In the genomic region with DNA sequence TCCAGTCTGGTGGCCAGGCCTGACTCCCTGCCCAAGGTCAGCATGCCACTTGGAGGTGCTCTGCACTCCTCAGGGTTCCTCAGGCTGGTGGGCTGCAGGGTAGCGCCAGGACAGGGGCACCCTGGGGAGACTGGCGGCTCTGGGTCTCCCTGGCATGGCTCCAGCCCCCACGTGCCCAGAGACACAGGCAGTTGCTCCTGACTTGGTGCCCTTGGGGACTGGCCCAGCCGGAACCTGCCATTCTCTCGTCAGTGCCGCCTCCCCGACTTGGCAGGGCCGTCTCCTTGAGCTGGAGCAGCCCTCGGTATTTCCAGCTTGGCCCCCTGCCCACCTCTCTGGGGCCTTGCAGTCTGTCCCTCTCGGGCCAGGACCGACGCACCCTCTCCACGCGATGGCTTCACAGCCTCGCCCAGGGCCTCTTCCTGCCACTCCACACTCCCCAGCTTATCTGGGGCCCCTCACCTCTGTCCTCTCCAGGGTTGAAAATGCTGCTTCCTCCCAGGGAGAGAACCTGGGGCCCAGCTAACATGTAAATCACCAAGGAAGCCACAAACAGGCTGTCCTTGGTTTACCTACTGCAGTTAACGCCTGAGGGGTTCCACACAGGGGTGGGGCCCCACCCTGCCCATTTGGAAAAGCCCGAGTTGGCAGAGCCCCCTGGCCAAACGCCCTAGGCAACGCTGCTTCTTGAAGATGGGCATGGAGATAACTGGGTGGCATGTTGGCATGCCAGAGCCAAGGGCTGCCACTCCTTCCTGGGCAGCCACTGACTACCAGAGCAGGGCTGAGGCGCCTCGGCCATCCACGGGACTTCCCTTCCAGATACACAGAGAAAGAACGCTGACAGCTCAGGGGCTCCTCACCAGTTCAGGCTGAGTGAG, we compare ENCODE assay signal across 1 cellular context.
TF ChIP-seq lines count a peak whose summit lies in the region.

No MANE protein-coding gene starts in this region.

TF ChIP-seq in H1, 55 proteins besides CTCF, POLR2A, EP300 and RAD21:
- TF ChIP-seq, protein P1, sequence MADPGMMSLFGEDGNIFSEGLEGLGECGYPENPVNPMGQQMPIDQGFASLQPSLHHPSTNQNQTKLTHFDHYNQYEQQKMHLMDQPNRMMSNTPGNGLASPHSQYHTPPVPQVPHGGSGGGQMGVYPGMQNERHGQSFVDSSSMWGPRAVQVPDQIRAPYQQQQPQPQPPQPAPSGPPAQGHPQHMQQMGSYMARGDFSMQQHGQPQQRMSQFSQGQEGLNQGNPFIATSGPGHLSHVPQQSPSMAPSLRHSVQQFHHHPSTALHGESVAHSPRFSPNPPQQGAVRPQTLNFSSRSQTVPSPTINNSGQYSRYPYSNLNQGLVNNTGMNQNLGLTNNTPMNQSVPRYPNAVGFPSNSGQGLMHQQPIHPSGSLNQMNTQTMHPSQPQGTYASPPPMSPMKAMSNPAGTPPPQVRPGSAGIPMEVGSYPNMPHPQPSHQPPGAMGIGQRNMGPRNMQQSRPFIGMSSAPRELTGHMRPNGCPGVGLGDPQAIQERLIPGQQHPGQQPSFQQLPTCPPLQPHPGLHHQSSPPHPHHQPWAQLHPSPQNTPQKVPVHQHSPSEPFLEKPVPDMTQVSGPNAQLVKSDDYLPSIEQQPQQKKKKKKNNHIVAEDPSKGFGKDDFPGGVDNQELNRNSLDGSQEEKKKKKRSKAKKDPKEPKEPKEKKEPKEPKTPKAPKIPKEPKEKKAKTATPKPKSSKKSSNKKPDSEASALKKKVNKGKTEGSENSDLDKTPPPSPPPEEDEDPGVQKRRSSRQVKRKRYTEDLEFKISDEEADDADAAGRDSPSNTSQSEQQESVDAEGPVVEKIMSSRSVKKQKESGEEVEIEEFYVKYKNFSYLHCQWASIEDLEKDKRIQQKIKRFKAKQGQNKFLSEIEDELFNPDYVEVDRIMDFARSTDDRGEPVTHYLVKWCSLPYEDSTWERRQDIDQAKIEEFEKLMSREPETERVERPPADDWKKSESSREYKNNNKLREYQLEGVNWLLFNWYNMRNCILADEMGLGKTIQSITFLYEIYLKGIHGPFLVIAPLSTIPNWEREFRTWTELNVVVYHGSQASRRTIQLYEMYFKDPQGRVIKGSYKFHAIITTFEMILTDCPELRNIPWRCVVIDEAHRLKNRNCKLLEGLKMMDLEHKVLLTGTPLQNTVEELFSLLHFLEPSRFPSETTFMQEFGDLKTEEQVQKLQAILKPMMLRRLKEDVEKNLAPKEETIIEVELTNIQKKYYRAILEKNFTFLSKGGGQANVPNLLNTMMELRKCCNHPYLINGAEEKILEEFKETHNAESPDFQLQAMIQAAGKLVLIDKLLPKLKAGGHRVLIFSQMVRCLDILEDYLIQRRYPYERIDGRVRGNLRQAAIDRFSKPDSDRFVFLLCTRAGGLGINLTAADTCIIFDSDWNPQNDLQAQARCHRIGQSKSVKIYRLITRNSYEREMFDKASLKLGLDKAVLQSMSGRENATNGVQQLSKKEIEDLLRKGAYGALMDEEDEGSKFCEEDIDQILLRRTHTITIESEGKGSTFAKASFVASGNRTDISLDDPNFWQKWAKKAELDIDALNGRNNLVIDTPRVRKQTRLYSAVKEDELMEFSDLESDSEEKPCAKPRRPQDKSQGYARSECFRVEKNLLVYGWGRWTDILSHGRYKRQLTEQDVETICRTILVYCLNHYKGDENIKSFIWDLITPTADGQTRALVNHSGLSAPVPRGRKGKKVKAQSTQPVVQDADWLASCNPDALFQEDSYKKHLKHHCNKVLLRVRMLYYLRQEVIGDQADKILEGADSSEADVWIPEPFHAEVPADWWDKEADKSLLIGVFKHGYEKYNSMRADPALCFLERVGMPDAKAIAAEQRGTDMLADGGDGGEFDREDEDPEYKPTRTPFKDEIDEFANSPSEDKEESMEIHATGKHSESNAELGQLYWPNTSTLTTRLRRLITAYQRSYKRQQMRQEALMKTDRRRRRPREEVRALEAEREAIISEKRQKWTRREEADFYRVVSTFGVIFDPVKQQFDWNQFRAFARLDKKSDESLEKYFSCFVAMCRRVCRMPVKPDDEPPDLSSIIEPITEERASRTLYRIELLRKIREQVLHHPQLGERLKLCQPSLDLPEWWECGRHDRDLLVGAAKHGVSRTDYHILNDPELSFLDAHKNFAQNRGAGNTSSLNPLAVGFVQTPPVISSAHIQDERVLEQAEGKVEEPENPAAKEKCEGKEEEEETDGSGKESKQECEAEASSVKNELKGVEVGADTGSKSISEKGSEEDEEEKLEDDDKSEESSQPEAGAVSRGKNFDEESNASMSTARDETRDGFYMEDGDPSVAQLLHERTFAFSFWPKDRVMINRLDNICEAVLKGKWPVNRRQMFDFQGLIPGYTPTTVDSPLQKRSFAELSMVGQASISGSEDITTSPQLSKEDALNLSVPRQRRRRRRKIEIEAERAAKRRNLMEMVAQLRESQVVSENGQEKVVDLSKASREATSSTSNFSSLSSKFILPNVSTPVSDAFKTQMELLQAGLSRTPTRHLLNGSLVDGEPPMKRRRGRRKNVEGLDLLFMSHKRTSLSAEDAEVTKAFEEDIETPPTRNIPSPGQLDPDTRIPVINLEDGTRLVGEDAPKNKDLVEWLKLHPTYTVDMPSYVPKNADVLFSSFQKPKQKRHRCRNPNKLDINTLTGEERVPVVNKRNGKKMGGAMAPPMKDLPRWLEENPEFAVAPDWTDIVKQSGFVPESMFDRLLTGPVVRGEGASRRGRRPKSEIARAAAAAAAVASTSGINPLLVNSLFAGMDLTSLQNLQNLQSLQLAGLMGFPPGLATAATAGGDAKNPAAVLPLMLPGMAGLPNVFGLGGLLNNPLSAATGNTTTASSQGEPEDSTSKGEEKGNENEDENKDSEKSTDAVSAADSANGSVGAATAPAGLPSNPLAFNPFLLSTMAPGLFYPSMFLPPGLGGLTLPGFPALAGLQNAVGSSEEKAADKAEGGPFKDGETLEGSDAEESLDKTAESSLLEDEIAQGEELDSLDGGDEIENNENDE (IDR thresholded peaks at IDR 0.05; ENCODE audit: insufficient replicate concordance, low read length): no peak
- TF ChIP-seq, protein P2, sequence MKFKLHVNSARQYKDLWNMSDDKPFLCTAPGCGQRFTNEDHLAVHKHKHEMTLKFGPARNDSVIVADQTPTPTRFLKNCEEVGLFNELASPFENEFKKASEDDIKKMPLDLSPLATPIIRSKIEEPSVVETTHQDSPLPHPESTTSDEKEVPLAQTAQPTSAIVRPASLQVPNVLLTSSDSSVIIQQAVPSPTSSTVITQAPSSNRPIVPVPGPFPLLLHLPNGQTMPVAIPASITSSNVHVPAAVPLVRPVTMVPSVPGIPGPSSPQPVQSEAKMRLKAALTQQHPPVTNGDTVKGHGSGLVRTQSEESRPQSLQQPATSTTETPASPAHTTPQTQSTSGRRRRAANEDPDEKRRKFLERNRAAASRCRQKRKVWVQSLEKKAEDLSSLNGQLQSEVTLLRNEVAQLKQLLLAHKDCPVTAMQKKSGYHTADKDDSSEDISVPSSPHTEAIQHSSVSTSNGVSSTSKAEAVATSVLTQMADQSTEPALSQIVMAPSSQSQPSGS (IDR thresholded peaks at IDR 0.05; ENCODE audit: low read length): no peak
- TF ChIP-seq TBP (IDR thresholded peaks at IDR 0.05; ENCODE audit: low read depth, low read length): no peak
TF ChIP-seq in H1: peak in this region for 0.
